9 cellular contexts compared by ENCODE assay signal in genomic region chr12:3342051-3342450, GRCh38.
A peak's percentile ranks its signal among the peaks of the same experiment; 100 is the strongest.
DNase-seq lines count a peak whose midpoint lies in the region; ATAC-seq and TF ChIP-seq lines count a peak whose summit lies in the region.
"Had no signal": no experiment of that assay in that cellular context is flagged by ENCODE, and none has a peak within 500 bp of the region (broad histone marks: within the 10 kb centered on the region; RNA-seq: fewer than 3 reads in every experiment).

No MANE protein-coding gene starts in this region.

- H3K4me3 ChIP-seq in OCI-LY3 (ENCODE audit: low read length) (no peak overlapping the region), fibroblast of villous mesenchyme (ENCODE audit: low read depth, low read length) (no peak overlapping the region), tibial artery (no peak overlapping the region)

- DNase-seq in NCI-H146 (lab: John Stamatoyannopoulos, UW): peak; percentile 42
- DNase-seq in NCI-H146 treated with DMSO at 0.1 percent for 48 hours (lab: John Stamatoyannopoulos, UW; ENCODE audit: unreplicated experiment): no peak
- peak; percentile 35 for DNase-seq in fibroblast of villous mesenchyme (ENCODE audit: low read depth)
- peak; percentile 64 for DNase-seq in pons (ENCODE audit: low spot score)
- no peak for DNase-seq in stimulated activated CD4-positive, alpha-beta T cell treated with anti-CD3 and anti-CD28 coated beads, Interleukin-2, amount 100 ng/mL, for 24 hours
- no peak for DNase-seq in tibial artery

- H2AFZ ChIP-seq in OCI-LY3 (ENCODE audit: low read depth, low read length): no peak overlapping the region

- H3K79me2 ChIP-seq in OCI-LY3 (ENCODE audit: low read length): no peaks in the 10 kb centered on the region

- no peak for ATAC-seq in HG03039 (IDR thresholded peaks at IDR 0.05; ENCODE audit: unreplicated experiment)

- intact Hi-C loops in tibial artery (cut with DNase I; ENCODE audit: low total_unique reads): no loop called here

- no peaks in the 10 kb centered on the region for H3K4me1 ChIP-seq in OCI-LY3 (ENCODE audit: low read length)
- peaks cover 0 to 5% (median 0%) of the 10 kb centered on the region in 4 donors for H3K4me1 ChIP-seq in tibial artery

- H4K20me1 ChIP-seq in OCI-LY3 (ENCODE audit: insufficient read depth, low read length): no peaks in the 10 kb centered on the region

- H3K9me3 ChIP-seq in OCI-LY3 (ENCODE audit: insufficient read depth, low read length) (no peaks in the 10 kb centered on the region), tibial artery (no peaks in the 10 kb centered on the region)

- peak; percentile 39 for TF ChIP-seq CTCF in OCI-LY3 (IDR thresholded peaks at IDR 0.05; ENCODE audit: low read depth, low read length)
- TF ChIP-seq CTCF in fibroblast of villous mesenchyme (IDR thresholded peaks at IDR 0.05; ENCODE audit: insufficient read depth, low read depth, low read length): peak; percentile 55
- TF ChIP-seq CTCF in tibial artery (IDR thresholded peaks at IDR 0.05): no peak

- H3K36me3 ChIP-seq in OCI-LY3 (replicated peaks; ENCODE audit: low read depth, low read length) (no peaks in the 10 kb centered on the region), tibial artery (no peaks in the 10 kb centered on the region)

- H3K27me3 ChIP-seq in OCI-LY3 (ENCODE audit: low read depth, low read length) (peaks cover 34% of the 10 kb centered on the region; the same call in 1 of the 2 replicates), tibial artery (peaks cover 0 to 47% of the 10 kb centered on the region in 2 donors)

- H3K27ac ChIP-seq in OCI-LY3 (ENCODE audit: low read length) (no peak overlapping the region), tibial artery (no peak overlapping the region)
- H3K27ac ChIP-seq: C4-2B had no signal

- H3K9ac ChIP-seq in OCI-LY3 (ENCODE audit: low read length): no peak overlapping the region

- H3K4me2 ChIP-seq in OCI-LY3 (ENCODE audit: low read length): no peak overlapping the region

Comparison
In these comparisons a context has a peak if more than half of its experiments do, and no peak if none do; other contexts are left out.
1. DNase-seq: peak in NCI-H146 (single experiment), fibroblast of villous mesenchyme (single experiment) and pons (single experiment); none in NCI-H146 treated with DMSO at 0.1 percent for 48 hours (single experiment), stimulated activated CD4-positive, alpha-beta T cell treated with anti-CD3 and anti-CD28 coated beads, Interleukin-2, amount 100 ng/mL, for 24 hours (0 of 2) and tibial artery (0 of 2).
2. CTCF ChIP-seq: peak in OCI-LY3 (single experiment) and fibroblast of villous mesenchyme (single experiment); none in tibial artery (0 of 2).